In genomic region chr19:3721131-3721899, GRCh38 we compare ENCODE assay signal across 9 cellular contexts. TPM values are rescaled to one million over a fixed set of nuclear protein-coding genes. Genes with fewer than 3 reads are reported as not detected.
DNase-seq lines count a peak whose midpoint lies in the region; ATAC-seq lines count a peak whose summit lies in the region.
"Had no signal": no experiment of that assay in that cellular context is flagged by ENCODE, and none has a peak within 500 bp of the region (broad histone marks: within the 10 kb centered on the region; RNA-seq: fewer than 3 reads in every experiment).

No MANE protein-coding gene starts in this region.

- H3K27ac Mint-ChIP-seq in activated naive CD8-positive, alpha-beta T cell treated with anti-CD3 and anti-CD28 coated beads for 36 hours, result no peak overlapping the region

- intact Hi-C loops in Right ventricle myocardium superior (cut with DNase I), result no loop called here
- intact Hi-C loops in posterior cingulate gyrus (cut with DNase I), result no loop called here

- H3K4me3 Mint-ChIP-seq in activated naive CD8-positive, alpha-beta T cell treated with anti-CD3 and anti-CD28 coated beads for 36 hours, result peak overlapping the region; percentile 40

- no peaks in the 10 kb centered on the region for H3K36me3 Mint-ChIP-seq in activated naive CD8-positive, alpha-beta T cell treated with anti-CD3 and anti-CD28 coated beads for 36 hours

- DNase-seq in EH (ENCODE audit: low read depth) (peak; percentile 78), NCI-H1048 (lab: John Stamatoyannopoulos, UW) (peak; percentile 50), SKM-1 (lab: John Stamatoyannopoulos, UW; ENCODE audit: unreplicated experiment) (peak; percentile 63), Right ventricle myocardium superior (peak; percentile 81), posterior cingulate gyrus (peak in 8 of 10 donors; percentile 42 to 93 (median 46)), ureter (ENCODE audit: low spot score) (peak; percentile 95), GOT3 (lab: John Stamatoyannopoulos, UW) (no peak)
- peak; percentile 89 for DNase-seq in activated naive CD8-positive, alpha-beta T cell treated with anti-CD3 and anti-CD28 coated beads for 36 hours

- peaks cover 43% of the 10 kb centered on the region for H3K27me3 Mint-ChIP-seq in activated naive CD8-positive, alpha-beta T cell treated with anti-CD3 and anti-CD28 coated beads for 36 hours

- H3K4me1 Mint-ChIP-seq in activated naive CD8-positive, alpha-beta T cell treated with anti-CD3 and anti-CD28 coated beads for 36 hours, result peaks cover 11% of the 10 kb centered on the region

- peak; percentile 86 for ATAC-seq in Right ventricle myocardium superior (ENCODE audit: poor library complexity)

- H3K9me3 Mint-ChIP-seq in activated naive CD8-positive, alpha-beta T cell treated with anti-CD3 and anti-CD28 coated beads for 36 hours, result no peaks in the 10 kb centered on the region

RNA-seq across cellular contexts. Expression of gene TJP3, which starts 13.1 kb away (rescaled TPM):
- under 1 TPM; 0.24 to 0.39 TPM for total RNA-seq in activated naive CD8-positive, alpha-beta T cell treated with anti-CD3 and anti-CD28 coated beads for 36 hours
- total RNA-seq in Right ventricle myocardium superior, result not detected
- 59.7 TPM for total RNA-seq in ureter

RNA-seq across cellular contexts. Expression of gene PIP5K1C, which starts 21.0 kb away (rescaled TPM):
- total RNA-seq in activated naive CD8-positive, alpha-beta T cell treated with anti-CD3 and anti-CD28 coated beads for 36 hours, result 10 to 100 TPM; 12.9 to 14.8 TPM
- total RNA-seq in Right ventricle myocardium superior, result 31.6 TPM
- total RNA-seq in ureter, result 58.1 TPM

RNA-seq across cellular contexts. Expression of gene APBA3, which starts 40.2 kb away (rescaled TPM):
- total RNA-seq in activated naive CD8-positive, alpha-beta T cell treated with anti-CD3 and anti-CD28 coated beads for 36 hours, result 10 to 100 TPM; 21.4 to 21.9 TPM
- total RNA-seq in Right ventricle myocardium superior (12.3 TPM), ureter (15.6 TPM)

RNA-seq across cellular contexts. Expression of gene MRPL54, which starts 41.2 kb away (rescaled TPM):
- 10 to 100 TPM; 76.9 to 81.5 TPM for total RNA-seq in activated naive CD8-positive, alpha-beta T cell treated with anti-CD3 and anti-CD28 coated beads for 36 hours
- 70.5 TPM for total RNA-seq in Right ventricle myocardium superior
- total RNA-seq in ureter, result 51.7 TPM

RNA-seq across cellular contexts. Expression of gene RAX2, which starts 50.7 kb away (rescaled TPM):
- total RNA-seq in activated naive CD8-positive, alpha-beta T cell treated with anti-CD3 and anti-CD28 coated beads for 36 hours, result not detected
- total RNA-seq in Right ventricle myocardium superior (not detected), ureter (not detected)
- total RNA-seq: ascending aorta had no signal

Comparison
In these comparisons a context has a peak if more than half of its experiments do, and no peak if none do; other contexts are left out.
1. RNA of gene TJP3, which starts 13.1 kb away (total RNA-seq): 59.7 TPM in ureter (single experiment); 0.24 to 0.39 TPM in activated naive CD8-positive, alpha-beta T cell treated with anti-CD3 and anti-CD28 coated beads for 36 hours and not detected in Right ventricle myocardium superior (single experiment); every median in the first group is over 10 times any median in the second.